12 cellular contexts compared by ENCODE assay signal in the genomic region with DNA sequence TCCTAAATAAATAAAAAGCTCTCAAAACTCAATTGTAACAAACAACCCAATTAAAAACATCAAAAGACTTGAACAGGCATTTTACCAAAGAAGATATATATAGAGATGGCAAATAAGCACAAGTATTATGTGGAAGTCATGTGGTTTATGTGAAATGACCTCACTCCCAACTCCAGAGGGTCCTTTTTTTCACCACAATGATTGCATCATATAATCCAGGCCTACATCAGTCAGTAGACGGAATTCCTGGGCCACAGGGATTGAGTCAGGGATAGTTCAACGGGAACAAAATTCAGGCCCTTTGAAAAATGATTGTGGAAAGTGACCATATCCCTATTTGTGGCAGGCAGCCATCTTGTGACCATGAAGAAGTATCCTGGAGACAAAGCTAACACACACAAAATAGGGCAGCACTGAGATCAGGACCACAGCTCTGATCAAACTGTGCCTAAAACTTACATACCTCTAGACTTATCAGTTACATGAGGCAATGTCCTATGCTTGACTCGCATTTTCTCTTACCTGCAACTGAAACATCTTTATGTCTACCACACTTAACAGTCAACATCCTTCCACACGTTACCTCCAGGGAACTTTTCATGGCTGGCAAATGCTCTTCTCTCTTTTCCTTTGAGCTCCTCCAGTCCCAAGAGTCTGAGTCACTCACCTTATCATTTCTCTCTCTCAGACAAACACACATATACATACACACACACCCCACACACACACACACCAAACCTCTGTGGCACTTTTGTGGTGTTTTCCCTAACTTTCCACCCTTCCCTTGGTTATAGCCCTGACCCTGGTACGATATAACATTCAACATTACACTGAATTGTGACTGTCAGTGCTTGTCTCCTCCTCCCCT.
A peak's percentile ranks its signal among the peaks of the same experiment; 100 is the strongest.
DNase-seq lines count a peak whose midpoint lies in the region; ATAC-seq, FAIRE-seq and TF ChIP-seq lines count a peak whose summit lies in the region.
"Had no signal": no experiment of that assay in that cellular context is flagged by ENCODE, and none has a peak within 500 bp of the region (broad histone marks: within the 10 kb centered on the region; RNA-seq: fewer than 3 reads in every experiment).

No MANE protein-coding gene starts in this region.

- no peaks in the 10 kb centered on the region for H3K9me3 ChIP-seq in astrocyte (ENCODE audit: insufficient read depth, low read depth, low read length)
- H3K9me3 ChIP-seq in HepG2 (ENCODE audit: low read length): no peaks in the 10 kb centered on the region
- no peaks in the 10 kb centered on the region for H3K9me3 ChIP-seq in adrenal gland (replicated peaks in 1 of 3)
- H3K9me3 ChIP-seq: suprapubic skin had no signal

- POLR2A ChIA-PET in HepG2 (lab: Yijun Ruan, JAX): no interaction called here

- TF ChIP-seq CTCF in astrocyte (IDR thresholded peaks at IDR 0.05; ENCODE audit: insufficient read depth, low read depth, low read length) (no peak), HepG2 (CRISPR knock-in tag; IDR thresholded peaks at IDR 0.05) (no peak), adrenal gland (IDR thresholded peaks at IDR 0.05) (no peak)

- peaks cover 11% of the 10 kb centered on the region for H3K4me1 Mint-ChIP-seq in astrocyte (ENCODE audit: low read depth, unreplicated experiment)

- CTCF ChIA-PET in HepG2 (lab: Yijun Ruan, JAX; ENCODE audit: low intra/inter-chr PET ratio, low total read pairs): no interaction called here

- TF ChIP-seq POLR2A in HepG2 (IDR thresholded peaks at IDR 0.05; ENCODE audit: insufficient read depth in 1 of 2, low read depth in 2 of 2, low read length in 2 of 2): no peak
- TF ChIP-seq POLR2A in adrenal gland (IDR thresholded peaks at IDR 0.05): no peak

- no peak overlapping the region for H3K4me3 Mint-ChIP-seq in astrocyte (ENCODE audit: unreplicated experiment)

- ATAC-seq in HepG2 (peak; percentile 51; the same call in 2 of the 3 replicates), HG03175 (IDR thresholded peaks at IDR 0.05; ENCODE audit: unreplicated experiment) (no peak), GM21825 (IDR thresholded peaks at IDR 0.05; ENCODE audit: unreplicated experiment) (no peak)

- H3K9me3 Mint-ChIP-seq in astrocyte (ENCODE audit: unreplicated experiment): no peaks in the 10 kb centered on the region

- no peaks in the 10 kb centered on the region for H3K27me3 Mint-ChIP-seq in astrocyte (ENCODE audit: low read depth, unreplicated experiment)

- peaks cover 2% of the 10 kb centered on the region for H3K36me3 Mint-ChIP-seq in astrocyte (ENCODE audit: low read depth, unreplicated experiment)

- no TSS peak for BruUV-seq in HepG2 (replicated peaks; lab: Mats Ljungman, UMichigan)

- H3K9ac ChIP-seq in astrocyte (ENCODE audit: low read length) (no peak overlapping the region), HepG2 (ENCODE audit: insufficient read depth, low read depth, low read length) (no peak overlapping the region)

- no peak for TF ChIP-seq EP300 in HepG2 (IDR thresholded peaks at IDR 0.05; ENCODE audit: low read depth in 2 of 2, low read length in 2 of 2)
- TF ChIP-seq EP300 in HepG2 (CRISPR knock-in tag; IDR thresholded peaks at IDR 0.05; ENCODE audit: borderline replicate concordance): no peak

- in situ Hi-C loops in HepG2 (cut with HindIII; ENCODE audit: extremely low pct_ligation_motif_present, low pct_unique_long_range_greater_than_20kb): no loop called here

- FAIRE-seq in astrocyte (lab: Jason Lieb, UNC) (peak; percentile 64), HepG2 (lab: Jason Lieb, UNC) (peak; percentile 60)

- H3K4me3 ChIP-seq in astrocyte (ENCODE audit: insufficient read depth, low read depth, low read length) (no peak overlapping the region), HepG2 (replicated peaks in 1 of 3; ENCODE audit: insufficient read depth in 1 of 3, low read depth in 2 of 3, low read length in 3 of 3) (no peak overlapping the region), adrenal gland (no peak overlapping the region)
- H3K4me3 ChIP-seq: suprapubic skin had no signal

- no peak for TF ChIP-seq RAD21 in HepG2 (CRISPR knock-in tag; IDR thresholded peaks at IDR 0.05)

- intact Hi-C loops in HepG2 (cut with micrococcal nuclease; ENCODE audit: unreplicated experiment) (no loop called here), adrenal gland (cut with DNase I) (no loop called here)

- H3K79me2 ChIP-seq in astrocyte (ENCODE audit: insufficient read depth, low read length) (no peaks in the 10 kb centered on the region), HepG2 (ENCODE audit: insufficient read depth, low read length) (no peaks in the 10 kb centered on the region)

- H4K20me1 ChIP-seq in astrocyte (ENCODE audit: insufficient read depth, low read length) (no peaks in the 10 kb centered on the region), HepG2 (ENCODE audit: insufficient read depth, low read length) (no peaks in the 10 kb centered on the region)

- no peaks in the 10 kb centered on the region for H3K27me3 ChIP-seq in astrocyte (ENCODE audit: insufficient read depth, low read length)
- H3K27me3 ChIP-seq in HepG2 (ENCODE audit: control insufficient read depth in 1 of 2, insufficient read depth in 2 of 2, low read length in 2 of 2): no peaks in the 10 kb centered on the region
- no peaks in the 10 kb centered on the region for H3K27me3 ChIP-seq in adrenal gland
- H3K27me3 ChIP-seq: suprapubic skin had no signal

- peak overlapping the region; percentile 92 for H3K27ac Mint-ChIP-seq in astrocyte (ENCODE audit: unreplicated experiment)

- H3K36me3 ChIP-seq in astrocyte (ENCODE audit: insufficient read depth, low read length) (no peaks in the 10 kb centered on the region), HepG2 (replicated peaks in 1 of 2; ENCODE audit: control insufficient read depth in 1 of 2, insufficient read depth in 2 of 2, low read length in 2 of 2) (no peaks in the 10 kb centered on the region), adrenal gland (replicated peaks in 1 of 2) (no peaks in the 10 kb centered on the region)
- H3K36me3 ChIP-seq: suprapubic skin had no signal

- WGBS in HepG2 (ENCODE audit: low lambda C conversion rate): 38% methylated on average over 5 of the region's 5 CpGs
- WGBS in adrenal gland, 4 donors: 62 to 76% (median 72%) methylated on average over 5 of the region's 5 CpGs

- H3K4me1 ChIP-seq in astrocyte (ENCODE audit: insufficient read depth, low read length) (peaks cover 4% of the 10 kb centered on the region), HepG2 (ENCODE audit: insufficient read depth, low read length) (no peaks in the 10 kb centered on the region), adrenal gland (replicated peaks in 1 of 2) (no peaks in the 10 kb centered on the region)
- H3K4me1 ChIP-seq: suprapubic skin had no signal

- no peak overlapping the region for H3K27ac ChIP-seq in astrocyte (ENCODE audit: low read depth, low read length)
- H3K27ac ChIP-seq in HepG2 (ENCODE audit: extremely low read length, insufficient read depth, low read length): no peak overlapping the region
- H3K27ac ChIP-seq in adrenal gland: no peak overlapping the region
- H3K27ac ChIP-seq: suprapubic skin had no signal

- H2AFZ ChIP-seq in astrocyte (ENCODE audit: low read depth, low read length): no peak overlapping the region
- no peak overlapping the region for H2AFZ ChIP-seq in HepG2 (ENCODE audit: low read length)

- H3K4me2 ChIP-seq in astrocyte (ENCODE audit: low read length) (peak overlapping the region; percentile 5), HepG2 (ENCODE audit: low read depth, low read length) (no peak overlapping the region)

- DNase-seq in Daoy (ENCODE audit: low read depth): peak; percentile 7
- DNase-seq in HT1080 (ENCODE audit: low read depth): peak; percentile 61
- DNase-seq in astrocyte (ENCODE audit: low read depth): peak; percentile 60
- peak; percentile 5 for DNase-seq in HepG2 (ENCODE audit: low spot score)
- no peak for DNase-seq in NCI-H128 (lab: John Stamatoyannopoulos, UW; ENCODE audit: unreplicated experiment)
- no peak for DNase-seq in adrenal gland
- DNase-seq: erythroblast, NCI-H748 treated with DMSO at 0.1 percent for 48 hours, SHP77 treated with DMSO at 0.1 percent for 48 hours had no signal

TF ChIP-seq in HepG2, 621 proteins besides CTCF, POLR2A, EP300 and RAD21:
- TF ChIP-seq, protein P1, sequence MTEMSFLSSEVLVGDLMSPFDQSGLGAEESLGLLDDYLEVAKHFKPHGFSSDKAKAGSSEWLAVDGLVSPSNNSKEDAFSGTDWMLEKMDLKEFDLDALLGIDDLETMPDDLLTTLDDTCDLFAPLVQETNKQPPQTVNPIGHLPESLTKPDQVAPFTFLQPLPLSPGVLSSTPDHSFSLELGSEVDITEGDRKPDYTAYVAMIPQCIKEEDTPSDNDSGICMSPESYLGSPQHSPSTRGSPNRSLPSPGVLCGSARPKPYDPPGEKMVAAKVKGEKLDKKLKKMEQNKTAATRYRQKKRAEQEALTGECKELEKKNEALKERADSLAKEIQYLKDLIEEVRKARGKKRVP (CRISPR knock-in tag; IDR thresholded peaks at IDR 0.05): peak in 1 of 2 experiments; percentile 74; a peak in 2 of 4 replicates
- TF ChIP-seq ATF7 (IDR thresholded peaks at IDR 0.05): peak; percentile 47; the same call in 1 of the 2 replicates
- no peak for TF ChIP-seq ATF7 (CRISPR knock-in tag; IDR thresholded peaks at IDR 0.05)
- TF ChIP-seq DNMT3B (CRISPR knock-in tag; conservative IDR thresholded peaks at IDR 0.05): no peak
- peak; percentile 59; the same call in 1 of the 2 replicates for TF ChIP-seq CEBPB (IDR thresholded peaks at IDR 0.05; ENCODE audit: borderline replicate concordance, low read depth, low read length)

Comparison
In these comparisons a context has a peak if more than half of its experiments do, and no peak if none do; other contexts are left out.
1. DNase-seq: peak in Daoy (single experiment), HT1080 (single experiment), astrocyte (single experiment) and HepG2 (single experiment); none in NCI-H128 (single experiment) and adrenal gland (0 of 7).